ENCODE assay signal across 21 cellular contexts in the genomic region with DNA sequence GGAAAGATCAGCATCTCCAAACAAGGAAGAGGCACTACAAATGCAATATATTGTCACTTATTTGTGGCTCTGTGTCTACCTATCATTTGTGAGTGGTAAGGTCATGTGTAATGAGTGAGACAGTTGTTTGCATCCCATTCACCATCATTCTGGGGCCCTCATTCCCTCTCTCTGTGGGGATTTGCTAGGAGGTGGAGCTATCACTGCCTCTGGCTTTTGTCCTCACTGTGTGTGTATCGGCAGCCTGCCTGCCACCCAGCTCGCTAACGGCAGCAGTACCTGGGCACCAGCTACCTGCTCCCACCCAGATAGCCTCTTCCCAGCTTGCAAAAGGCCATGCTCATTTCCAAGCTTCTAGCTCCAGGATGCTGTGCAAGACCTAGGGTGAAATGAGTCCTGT.
"Had no signal": no experiment of that assay in that cellular context is flagged by ENCODE, and none has a peak within 500 bp of the region (broad histone marks: within the 10 kb centered on the region; RNA-seq: fewer than 3 reads in every experiment).

No MANE protein-coding gene starts in this region.

- FAIRE-seq: colon had no signal

- DNase-seq: effector CD8-positive, alpha-beta T cell; endodermal cell; foreskin fibroblast; gastrocnemius medialis; head of caudate nucleus; left cardiac atrium; left lung; mesenchymal stem cell; midbrain; naive thymus-derived CD8-positive, alpha-beta T cell; nephron progenitor cell; right cardiac atrium; sigmoid colon; stimulated activated CD4-positive, alpha-beta T cell treated with anti-CD3 and anti-CD28 coated beads, Interleukin-2, amount 100 ng/mL, for 24 hours; stimulated activated CD4-positive, alpha-beta T cell treated with anti-CD3 and anti-CD28 coated beads, Interleukin-4, amount 100 ng/mL, for 24 hours; stimulated activated naive CD4-positive, alpha-beta T cell treated with Interleukin-2 at 50 U/mL for 16 hours; stomach; trophoblast cell had no signal

- ATAC-seq: esophagus mucosa; gastrocnemius medialis; left cardiac atrium; left lung; naive thymus-derived CD8-positive, alpha-beta T cell; right cardiac atrium; stimulated activated effector memory CD8-positive, alpha-beta T cell treated with anti-CD3 and anti-CD28 coated beads, Interleukin-12 subunit alpha, Interleukin-12 subunit beta, amount 100 ng/mL, for 72 hours had no signal
